8 cellular contexts compared by ENCODE assay signal in the genomic region with DNA sequence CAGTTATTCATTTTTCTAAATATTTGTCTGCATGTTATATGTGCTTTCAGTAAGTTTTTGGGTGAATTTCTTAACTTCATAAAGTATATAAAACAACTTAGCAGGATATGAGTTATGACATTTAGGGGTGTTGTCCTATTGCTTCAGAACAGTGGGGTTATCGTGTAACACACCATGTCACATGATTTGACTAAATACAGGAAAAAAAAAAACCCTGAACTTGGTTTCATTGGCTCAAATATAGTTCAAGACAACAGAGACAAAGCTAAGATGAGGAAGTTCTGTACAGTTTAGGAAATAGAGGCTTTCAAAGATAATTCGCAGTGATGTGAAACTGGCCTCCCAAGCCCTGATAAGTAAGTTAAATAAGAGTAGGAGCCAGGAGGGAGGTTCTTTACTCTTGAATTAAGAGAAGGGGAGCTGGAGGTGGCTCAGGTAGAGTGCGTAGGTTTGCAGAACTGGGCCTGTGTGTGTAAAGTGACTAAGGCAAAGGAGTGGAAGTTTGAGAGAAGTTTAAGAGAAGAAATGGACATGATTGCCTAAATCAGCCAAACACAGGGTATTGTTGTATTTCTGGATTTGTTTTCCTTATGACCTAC. TPM values are rescaled to one million over a fixed set of nuclear protein-coding genes. Genes with fewer than 3 reads are reported as not detected.
DNase-seq lines count a peak whose midpoint lies in the region; ATAC-seq and TF ChIP-seq lines count a peak whose summit lies in the region.

No MANE protein-coding gene starts in this region.

- H4K20me1 ChIP-seq in neural progenitor cell (ENCODE audit: low read depth): no peaks in the 10 kb centered on the region

- peak; percentile 57 for TF ChIP-seq POLR2A in right lobe of liver (IDR thresholded peaks at IDR 0.05)
- no peak for TF ChIP-seq POLR2A in uterus (IDR thresholded peaks at IDR 0.05)

- H3K36me3 ChIP-seq in ascending aorta (no peaks in the 10 kb centered on the region), right lobe of liver (no peaks in the 10 kb centered on the region), uterus (no peaks in the 10 kb centered on the region), neural progenitor cell (no peaks in the 10 kb centered on the region)

- WGBS in right lobe of liver (ENCODE audit: insufficient coverage, low coverage, low lambda C conversion rate, missing lambda C conversion rate): 20% methylated on average over 3 of the region's 3 CpGs

- peaks cover 8% of the 10 kb centered on the region for H3K36me3 Mint-ChIP-seq in neural progenitor cell

- no peaks in the 10 kb centered on the region for H3K9me3 Mint-ChIP-seq in neural progenitor cell

- H3K4me2 ChIP-seq in neural progenitor cell: no peak overlapping the region

- DNase-seq in Right ventricle myocardium inferior (ENCODE audit: missing footprints) (no peak), cardiac septum (ENCODE audit: low spot score) (no peak), ascending aorta (ENCODE audit: low spot score in 2 of 2) (no peak), right lobe of liver (no peak), uterus (no peak), neural progenitor cell (ENCODE audit: low spot score) (no peak), posterior vena cava (ENCODE audit: low spot score) (no peak), occipital lobe (lab: John Stamatoyannopoulos, UW) (no peak)

- H3K9me3 ChIP-seq in ascending aorta (no peaks in the 10 kb centered on the region), right lobe of liver (no peaks in the 10 kb centered on the region), uterus (no peaks in the 10 kb centered on the region), neural progenitor cell (ENCODE audit: low read depth) (no peaks in the 10 kb centered on the region)

- intact Hi-C loops in Right ventricle myocardium inferior (cut with DNase I): loop anchor here (5.0 to 10.0 kb wide), 2 partner anchors 49 to 373 kb away; no protein-coding TSS in a partner anchor
- intact Hi-C loops in cardiac septum (cut with DNase I): loop anchor here (5.0 kb wide), 1 partner anchor 49 kb away; no protein-coding TSS in a partner anchor
- intact Hi-C loops in ascending aorta (cut with DNase I): loop anchor here (10.0 kb wide), 1 partner anchor 193 kb away; no protein-coding TSS in a partner anchor
- intact Hi-C loops in right lobe of liver (cut with DNase I): loop anchor here in 1 of 2 donors (10.0 kb wide), 1 partner anchor 373 kb away; no protein-coding TSS in a partner anchor
- intact Hi-C loops in uterus (cut with DNase I; ENCODE audit: low total_unique reads): no loop called here
- intact Hi-C loops in posterior vena cava (cut with DNase I): loop anchor here in 1 of 2 donors (10.0 kb wide), 1 partner anchor 53 kb away; the partner anchor contains the start of gene LIMS1

- ATAC-seq in Right ventricle myocardium inferior (peak; percentile 39), right lobe of liver (peak; percentile 55 to 65 (median 56))

- H3K79me2 ChIP-seq in neural progenitor cell (ENCODE audit: low read depth): peaks cover 28% of the 10 kb centered on the region

- H3K4me1 Mint-ChIP-seq in neural progenitor cell: peaks cover 33% of the 10 kb centered on the region

- H3K27me3 ChIP-seq in ascending aorta (no peaks in the 10 kb centered on the region), right lobe of liver (no peaks in the 10 kb centered on the region), uterus (no peaks in the 10 kb centered on the region), neural progenitor cell (no peaks in the 10 kb centered on the region)

- H3K27ac Mint-ChIP-seq in neural progenitor cell: no peak overlapping the region

- H3K4me3 ChIP-seq in ascending aorta (peak overlapping the region; percentile 24 to 31), right lobe of liver (no peak overlapping the region), uterus (no peak overlapping the region), neural progenitor cell (no peak overlapping the region)

- H3K27me3 Mint-ChIP-seq in neural progenitor cell (ENCODE audit: insufficient read depth, low read depth): peaks cover 2% of the 10 kb centered on the region

- H2AFZ ChIP-seq in neural progenitor cell (replicated peaks): no peak overlapping the region

- H3K27ac ChIP-seq in ascending aorta (peak overlapping the region; percentile 77 to 81), right lobe of liver (peak overlapping the region; percentile 30 to 72 (median 41)), uterus (peak overlapping the region; percentile 80 to 88), neural progenitor cell (no peak overlapping the region)

- peaks cover 9% of the 10 kb centered on the region for H3F3A ChIP-seq in neural progenitor cell (ENCODE audit: low read depth)

- no peak overlapping the region for H3K9ac ChIP-seq in neural progenitor cell

- H3K4me3 Mint-ChIP-seq in neural progenitor cell: no peak overlapping the region

- TF ChIP-seq CTCF in ascending aorta (IDR thresholded peaks at IDR 0.05): no peak
- TF ChIP-seq CTCF in right lobe of liver (IDR thresholded peaks at IDR 0.05): no peak
- no peak for TF ChIP-seq CTCF in uterus (IDR thresholded peaks at IDR 0.05)
- no peak for TF ChIP-seq CTCF in neural progenitor cell (IDR thresholded peaks at IDR 0.05)

- peaks cover 5 to 35% of the 10 kb centered on the region in 2 donors for H3K4me1 ChIP-seq in ascending aorta
- H3K4me1 ChIP-seq in right lobe of liver: peaks cover 0 to 13% (median 1%) of the 10 kb centered on the region in 4 donors
- peaks cover 3 to 6% of the 10 kb centered on the region in 2 donors for H3K4me1 ChIP-seq in uterus
- peaks cover 20% of the 10 kb centered on the region for H3K4me1 ChIP-seq in neural progenitor cell

RNA-seq across cellular contexts. Expression of gene LIMS1, which starts 53.9 kb away (rescaled TPM):
- total RNA-seq in Right ventricle myocardium inferior: 84.3 TPM
- total RNA-seq in cardiac septum: 121 TPM
- 39.8 TPM for total RNA-seq in ascending aorta
- total RNA-seq in right lobe of liver: 10 to 100 TPM; 15.7 to 33.0 (median 18.7) TPM
- total RNA-seq in uterus: 100 to 1,000 TPM in 2 of 4 donors, 10 to 100 TPM in 2; 37.4 to 357 (median 112) TPM
- total RNA-seq in neural progenitor cell (ENCODE audit: low replicate concordance): 19.4 and 30.8 TPM in 2 replicates
- 10 to 100 TPM; 58.6 to 68.9 TPM for total RNA-seq in posterior vena cava
- 18.1 TPM for total RNA-seq in occipital lobe

Comparison
In these comparisons a context has a peak if more than half of its experiments do, and no peak if none do; other contexts are left out.
1. H3K4me3 ChIP-seq: peak in ascending aorta (2 of 2); none in right lobe of liver (0 of 3), uterus (0 of 2) and neural progenitor cell (single experiment).